ENCODE assay signal across 14 cellular contexts in the genomic region with DNA sequence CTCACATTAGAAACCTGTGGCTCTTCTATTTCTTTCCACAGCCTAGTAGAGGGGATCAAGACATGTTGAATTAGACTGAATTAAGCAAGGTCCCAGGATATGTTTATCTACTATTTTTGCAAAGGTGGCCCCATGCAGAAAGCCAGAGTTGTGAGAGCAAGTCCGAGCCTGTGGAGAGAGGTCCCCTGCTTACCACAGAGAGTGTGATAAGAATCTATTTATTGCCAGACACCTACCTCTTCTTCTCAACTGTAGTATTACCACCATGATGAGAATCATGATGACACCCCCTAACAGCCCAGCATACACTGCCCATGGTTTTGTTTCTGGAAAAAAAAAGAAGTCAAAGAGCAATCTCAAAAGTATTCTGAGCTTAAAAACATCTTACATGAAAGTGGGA. TPM values are rescaled to one million over a fixed set of nuclear protein-coding genes. Genes with fewer than 3 reads are reported as not detected.
DNase-seq lines count a peak whose midpoint lies in the region; ATAC-seq and TF ChIP-seq lines count a peak whose summit lies in the region.
"Had no signal": no experiment of that assay in that cellular context is flagged by ENCODE, and none has a peak within 500 bp of the region (broad histone marks: within the 10 kb centered on the region; RNA-seq: fewer than 3 reads in every experiment).

No MANE protein-coding gene starts in this region.

- peak overlapping the region in 5 of 8 donors; percentile 18 to 79 (median 37) for H3K27ac ChIP-seq in spleen
- H3K27ac ChIP-seq: body of pancreas, gastrocnemius medialis had no signal

- H3K27me3 Mint-ChIP-seq in activated CD4-positive, alpha-beta T cell treated with anti-CD3 and anti-CD28 coated beads, Interleukin-2, amount 10 ng/mL, durations not matched to agents 7 days and 5 days = no peaks in the 10 kb centered on the region
- H3K27me3 Mint-ChIP-seq in activated CD8-positive, alpha-beta T cell treated with anti-CD3 and anti-CD28 coated beads for 36 hours = no peaks in the 10 kb centered on the region

- 43 to 81% (median 55%) methylated on average over 1 of the region's 1 CpG for whole genome bisulfite sequencing in spleen, 5 donors

- H3K36me3 Mint-ChIP-seq in activated CD4-positive, alpha-beta T cell treated with anti-CD3 and anti-CD28 coated beads, Interleukin-2, amount 10 ng/mL, durations not matched to agents 7 days and 5 days (ENCODE audit: low read depth) = peaks cover 94% of the 10 kb centered on the region
- peaks cover 87% of the 10 kb centered on the region for H3K36me3 Mint-ChIP-seq in activated CD8-positive, alpha-beta T cell treated with anti-CD3 and anti-CD28 coated beads for 36 hours (ENCODE audit: low read depth)

- peak overlapping the region; percentile 94 for H3K27ac Mint-ChIP-seq in activated CD4-positive, alpha-beta T cell treated with anti-CD3 and anti-CD28 coated beads, Interleukin-2, amount 10 ng/mL, durations not matched to agents 7 days and 5 days
- H3K27ac Mint-ChIP-seq in activated CD8-positive, alpha-beta T cell treated with anti-CD3 and anti-CD28 coated beads for 36 hours = peak overlapping the region; percentile 98

- CTCF ChIA-PET in activated CD4-positive, alpha-beta T cell treated with anti-CD3 and anti-CD28 coated beads, Interleukin-2, amount 10 ng/mL, durations not matched to agents 7 days and 5 days (lab: Charles Lee) = no interaction called here
- CTCF ChIA-PET in activated CD8-positive, alpha-beta T cell treated with anti-CD3 and anti-CD28 coated beads for 36 hours (lab: Charles Lee) = interaction anchor here (0.7 to 2.6 kb wide), 5 partner anchors 14 to 234 kb away, joined by 3 to 10 read pairs (median 4); a partner anchor contains a TSS

- H3K9me3 Mint-ChIP-seq in activated CD4-positive, alpha-beta T cell treated with anti-CD3 and anti-CD28 coated beads, Interleukin-2, amount 10 ng/mL, durations not matched to agents 7 days and 5 days = peaks cover 15% of the 10 kb centered on the region
- H3K9me3 Mint-ChIP-seq in activated CD8-positive, alpha-beta T cell treated with anti-CD3 and anti-CD28 coated beads for 36 hours = peaks cover 6% of the 10 kb centered on the region

- ATAC-seq in HG03280 (IDR thresholded peaks at IDR 0.05; ENCODE audit: unreplicated experiment) (peak; percentile 35), HG03095 (IDR thresholded peaks at IDR 0.05; ENCODE audit: unreplicated experiment) (no peak), GM21367 (IDR thresholded peaks at IDR 0.05; ENCODE audit: unreplicated experiment) (no peak), HG03342 (IDR thresholded peaks at IDR 0.05; ENCODE audit: unreplicated experiment) (no peak)
- peak; percentile 18 for ATAC-seq in activated CD8-positive, alpha-beta T cell treated with anti-CD3 and anti-CD28 coated beads for 36 hours
- ATAC-seq: body of pancreas, gastrocnemius medialis had no signal

- H3K4me3 Mint-ChIP-seq in activated CD4-positive, alpha-beta T cell treated with anti-CD3 and anti-CD28 coated beads, Interleukin-2, amount 10 ng/mL, durations not matched to agents 7 days and 5 days = peak overlapping the region; percentile 51
- H3K4me3 Mint-ChIP-seq in activated CD8-positive, alpha-beta T cell treated with anti-CD3 and anti-CD28 coated beads for 36 hours = peak overlapping the region; percentile 25

- peaks cover 28 to 97% (median 71%) of the 10 kb centered on the region in 6 donors for H3K4me1 ChIP-seq in spleen
- H3K4me1 ChIP-seq: body of pancreas, gastrocnemius medialis had no signal

- peaks cover 0 to 6% (median 0%) of the 10 kb centered on the region in 6 donors for H3K36me3 ChIP-seq in spleen
- H3K36me3 ChIP-seq: gastrocnemius medialis had no signal

- no peaks in the 10 kb centered on the region for H3K9me3 ChIP-seq in spleen
- H3K9me3 ChIP-seq: body of pancreas, gastrocnemius medialis had no signal

- H3K27me3 ChIP-seq in spleen (replicated peaks in 1 of 7) = no peaks in the 10 kb centered on the region
- H3K27me3 ChIP-seq: body of pancreas, gastrocnemius medialis had no signal

- no peak for TF ChIP-seq POLR2A in spleen (IDR thresholded peaks at IDR 0.05)

- POLR2A ChIA-PET in activated CD4-positive, alpha-beta T cell treated with anti-CD3 and anti-CD28 coated beads, Interleukin-2, amount 10 ng/mL, durations not matched to agents 7 days and 5 days (lab: Charles Lee) = no interaction called here
- POLR2A ChIA-PET in activated CD8-positive, alpha-beta T cell treated with anti-CD3 and anti-CD28 coated beads for 36 hours (lab: Charles Lee) = interaction anchor here (0.7 to 6.4 kb wide), 9 partner anchors 11 to 85 kb away, joined by 3 to 38 read pairs (median 5); no protein-coding TSS in a partner anchor

- no peak overlapping the region for H3K4me3 ChIP-seq in spleen
- H3K4me3 ChIP-seq: body of pancreas, gastrocnemius medialis had no signal

- no peak for DNase-seq in activated CD4-positive, alpha-beta T cell treated with anti-CD3 and anti-CD28 coated beads, Interleukin-2, amount 10 ng/mL, durations not matched to agents 7 days and 5 days
- no peak for DNase-seq in activated CD4-positive, alpha-beta T cell treated with anti-CD3 and anti-CD28 coated beads, Interleukin-2, amount 50 U/mL, for 4 hours
- DNase-seq in activated CD8-positive, alpha-beta T cell treated with anti-CD3 and anti-CD28 coated beads for 36 hours = peak; percentile 44
- DNase-seq in spleen = no peak
- DNase-seq: body of pancreas, gastrocnemius medialis, NCI-H1417, NCI-H446 treated with DMSO at 0.1 percent for 48 hours had no signal

- intact Hi-C loops in activated CD8-positive, alpha-beta T cell treated with anti-CD3 and anti-CD28 coated beads for 36 hours (cut with micrococcal nuclease) = no loop called here
- intact Hi-C loops in spleen (cut with DNase I; ENCODE audit: low total_unique reads) = no loop called here

- peaks cover 93% of the 10 kb centered on the region for H3K4me1 Mint-ChIP-seq in activated CD4-positive, alpha-beta T cell treated with anti-CD3 and anti-CD28 coated beads, Interleukin-2, amount 10 ng/mL, durations not matched to agents 7 days and 5 days
- peaks cover 92% of the 10 kb centered on the region for H3K4me1 Mint-ChIP-seq in activated CD8-positive, alpha-beta T cell treated with anti-CD3 and anti-CD28 coated beads for 36 hours (ENCODE audit: low read depth)

- no peak for TF ChIP-seq CTCF in activated CD8-positive, alpha-beta T cell treated with anti-CD3 and anti-CD28 coated beads for 36 hours (IDR thresholded peaks at IDR 0.05)
- TF ChIP-seq CTCF in spleen (IDR thresholded peaks at IDR 0.05 in 8 of 11, conservative IDR thresholded peaks at IDR 0.05 in 3 of 11) = no peak

RNA-seq across cellular contexts. Expression of a gene that starts 23.0 kb away (rescaled TPM):
- 10 to 100 TPM; 70.4 to 70.6 TPM for total RNA-seq in activated CD4-positive, alpha-beta T cell treated with anti-CD3 and anti-CD28 coated beads, Interleukin-2, amount 10 ng/mL, durations not matched to agents 7 days and 5 days
- total RNA-seq in activated CD8-positive, alpha-beta T cell treated with anti-CD3 and anti-CD28 coated beads for 36 hours = 10 to 100 TPM; 65.9 to 67.8 TPM
- 10 to 100 TPM in 6 of 7 donors, 1 to 10 TPM in 1; 7.4 to 18.3 (median 11.3) TPM for total RNA-seq in spleen
- polyA plus RNA-seq in spleen = 1 to 10 TPM; 2.8 to 3.9 (median 3.2) TPM
- total RNA-seq: body of pancreas, gastrocnemius medialis had no signal
- polyA plus RNA-seq: keratinocyte had no signal

RNA-seq across cellular contexts. Expression of a gene that starts 44.6 kb away (rescaled TPM):
- 10 to 100 TPM; 14.7 to 16.2 TPM for total RNA-seq in activated CD4-positive, alpha-beta T cell treated with anti-CD3 and anti-CD28 coated beads, Interleukin-2, amount 10 ng/mL, durations not matched to agents 7 days and 5 days
- total RNA-seq in activated CD8-positive, alpha-beta T cell treated with anti-CD3 and anti-CD28 coated beads for 36 hours = 10 to 100 TPM; 18.1 to 20.1 TPM
- total RNA-seq in spleen = 10 to 100 TPM; 50.3 to 76.1 (median 62.5) TPM
- 10 to 100 TPM in 1 of 3 donors, 1 to 10 TPM in 2; 4.7 to 10.9 (median 5.4) TPM for polyA plus RNA-seq in spleen
- total RNA-seq: A673 had no signal
- polyA plus RNA-seq: keratinocyte had no signal

Comparison
In these comparisons a context has a peak if more than half of its experiments do, and no peak if none do; other contexts are left out.
1. ATAC-seq: peak in HG03280 (single experiment) and activated CD8-positive, alpha-beta T cell treated with anti-CD3 and anti-CD28 coated beads for 36 hours (single experiment); none in HG03095 (single experiment), GM21367 (single experiment) and HG03342 (single experiment).